ENCODE assay signal across 9 cellular contexts in the genomic region with DNA sequence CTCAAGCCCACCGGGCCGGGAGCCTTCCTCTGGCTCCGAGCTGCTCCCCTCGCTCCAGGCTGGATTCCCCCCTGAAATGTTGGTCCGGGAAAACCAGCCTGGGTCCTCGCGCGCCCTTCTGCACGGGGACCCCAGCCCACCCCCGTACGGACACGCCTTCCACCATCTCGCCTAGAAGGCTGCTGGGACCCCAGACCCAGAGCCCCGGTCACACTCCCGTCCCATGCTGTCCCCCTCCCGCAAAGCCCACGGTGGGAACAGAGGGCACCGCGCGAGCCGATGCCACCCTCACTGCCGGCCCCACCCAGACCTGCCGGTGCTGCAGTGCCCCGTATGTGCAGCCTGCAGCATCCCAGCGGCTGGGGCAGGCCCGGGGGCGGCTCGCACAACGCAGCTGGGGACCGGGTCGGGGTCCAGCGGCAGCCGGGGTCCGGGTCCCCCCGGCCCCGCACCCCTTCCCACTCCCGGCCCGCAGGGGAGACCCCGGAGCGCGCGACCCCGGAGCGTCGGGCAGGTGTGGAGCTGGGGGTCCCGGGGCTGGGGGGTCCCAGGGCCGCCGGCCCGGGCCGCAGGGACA. TPM values are rescaled to one million over a fixed set of nuclear protein-coding genes. Genes with fewer than 3 reads are reported as not detected.
DNase-seq lines count a peak whose midpoint lies in the region; ATAC-seq, FAIRE-seq and TF ChIP-seq lines count a peak whose summit lies in the region.
"Had no signal": no experiment of that assay in that cellular context is flagged by ENCODE, and none has a peak within 500 bp of the region (broad histone marks: within the 10 kb centered on the region; RNA-seq: fewer than 3 reads in every experiment).

No MANE protein-coding gene starts in this region.

- peaks cover 11 to 37% (median 18%) of the 10 kb centered on the region in 4 donors for H3K27me3 ChIP-seq in esophagus squamous epithelium
- peaks cover 0 to 17% (median 4%) of the 10 kb centered on the region in 4 donors for H3K27me3 ChIP-seq in pancreas

- peak; percentile 25 for DNase-seq in GM03348 (ENCODE audit: low spot score)
- DNase-seq in activated CD4-positive, alpha-beta T cell treated with anti-CD3 and anti-CD28 coated beads, Interleukin-2, amount 10 ng/mL, durations not matched to agents 7 days and 5 days = peak; percentile 50
- no peak for DNase-seq in esophagus squamous epithelium (lab: John Stamatoyannopoulos, UW)
- peak in 1 of 6 donors; percentile 77 for DNase-seq in pancreas
- no peak for DNase-seq in NCI-H128 (lab: John Stamatoyannopoulos, UW; ENCODE audit: unreplicated experiment)
- DNase-seq in dermis blood vessel endothelial cell = no peak
- no peak for DNase-seq in SW480 (ENCODE audit: low spot score)
- no peak for DNase-seq in MV-4-11 (lab: John Stamatoyannopoulos, UW)

- H3K36me3 ChIP-seq in esophagus squamous epithelium (peaks cover 0 to 6% (median 0%) of the 10 kb centered on the region in 3 donors), pancreas (no peaks in the 10 kb centered on the region)

- peaks cover 18 to 35% (median 20%) of the 10 kb centered on the region in 3 donors for H3K4me1 ChIP-seq in esophagus squamous epithelium
- peaks cover 0 to 10% (median 9%) of the 10 kb centered on the region in 3 donors for H3K4me1 ChIP-seq in pancreas

- peaks cover 60% of the 10 kb centered on the region for H3K4me1 Mint-ChIP-seq in activated CD4-positive, alpha-beta T cell treated with anti-CD3 and anti-CD28 coated beads, Interleukin-2, amount 10 ng/mL, durations not matched to agents 7 days and 5 days

- peak; percentile 36 to 69 (median 57) for ATAC-seq in pancreas

- CTCF ChIA-PET in activated CD4-positive, alpha-beta T cell treated with anti-CD3 and anti-CD28 coated beads, Interleukin-2, amount 10 ng/mL, durations not matched to agents 7 days and 5 days (lab: Charles Lee) = interaction anchor here (0.7 to 1.1 kb wide), 3 partner anchors 9 to 123 kb away, joined by 3 read pairs; no protein-coding TSS in a partner anchor

- TF ChIP-seq POLR2A in esophagus squamous epithelium (IDR thresholded peaks at IDR 0.05) = no peak

- peak overlapping the region; percentile 50 to 72 (median 66) for H3K27ac ChIP-seq in esophagus squamous epithelium
- H3K27ac ChIP-seq in pancreas = no peak overlapping the region

- H3K9me3 ChIP-seq in esophagus squamous epithelium = no peaks in the 10 kb centered on the region
- no peaks in the 10 kb centered on the region for H3K9me3 ChIP-seq in pancreas

- H3K4me3 ChIP-seq in esophagus squamous epithelium (peak overlapping the region; percentile 34 to 65 (median 52)), pancreas (peak overlapping the region in 3 of 4 donors; percentile 14 to 39 (median 24))

- H3K27ac Mint-ChIP-seq in activated CD4-positive, alpha-beta T cell treated with anti-CD3 and anti-CD28 coated beads, Interleukin-2, amount 10 ng/mL, durations not matched to agents 7 days and 5 days = peak overlapping the region; percentile 93

- H3K4me3 Mint-ChIP-seq in activated CD4-positive, alpha-beta T cell treated with anti-CD3 and anti-CD28 coated beads, Interleukin-2, amount 10 ng/mL, durations not matched to agents 7 days and 5 days = peak overlapping the region; percentile 79

- H3K9me3 Mint-ChIP-seq in activated CD4-positive, alpha-beta T cell treated with anti-CD3 and anti-CD28 coated beads, Interleukin-2, amount 10 ng/mL, durations not matched to agents 7 days and 5 days = no peaks in the 10 kb centered on the region

- FAIRE-seq in pancreas (lab: Jason Lieb, UNC) = no peak
- FAIRE-seq: GM18507 had no signal

- POLR2A ChIA-PET in activated CD4-positive, alpha-beta T cell treated with anti-CD3 and anti-CD28 coated beads, Interleukin-2, amount 10 ng/mL, durations not matched to agents 7 days and 5 days (lab: Charles Lee) = no interaction called here

- no peaks in the 10 kb centered on the region for H3K27me3 Mint-ChIP-seq in activated CD4-positive, alpha-beta T cell treated with anti-CD3 and anti-CD28 coated beads, Interleukin-2, amount 10 ng/mL, durations not matched to agents 7 days and 5 days

- intact Hi-C loops in esophagus squamous epithelium (cut with DNase I) (no loop called here), pancreas (cut with DNase I) (no loop called here)

- peaks cover 50% of the 10 kb centered on the region for H3K36me3 Mint-ChIP-seq in activated CD4-positive, alpha-beta T cell treated with anti-CD3 and anti-CD28 coated beads, Interleukin-2, amount 10 ng/mL, durations not matched to agents 7 days and 5 days (ENCODE audit: low read depth)

- TF ChIP-seq CTCF in esophagus squamous epithelium (IDR thresholded peaks at IDR 0.05) (no peak), pancreas (IDR thresholded peaks at IDR 0.05) (no peak)

- WGBS in esophagus squamous epithelium, 2 donors = no CpG with 5 or more reads among the region's 50 CpGs
- 4% methylated on average over 35 to 50 of the region's 50 CpGs for WGBS in pancreas, 2 donors

RNA-seq across cellular contexts. Expression of a gene that starts 0.9 kb away (rescaled TPM):
- total RNA-seq in activated CD4-positive, alpha-beta T cell treated with anti-CD3 and anti-CD28 coated beads, Interleukin-2, amount 10 ng/mL, durations not matched to agents 7 days and 5 days = 100 to 1,000 TPM; 423 to 424 TPM
- total RNA-seq in esophagus squamous epithelium (1 to 10 TPM; 2.6 to 8.1 (median 5.0) TPM), pancreas (1 to 10 TPM in 4 of 6 donors, under 1 TPM in 2; 0.59 to 2.1 (median 1.2) TPM), dermis blood vessel endothelial cell (3.5 and 6.6 TPM in 2 replicates)
- 1 to 10 TPM; 1.8 to 2.0 TPM for polyA plus RNA-seq in pancreas

Comparison
In these comparisons a context has a peak if more than half of its experiments do, and no peak if none do; other contexts are left out.
1. DNase-seq: peak in GM03348 (single experiment) and activated CD4-positive, alpha-beta T cell treated with anti-CD3 and anti-CD28 coated beads, Interleukin-2, amount 10 ng/mL, durations not matched to agents 7 days and 5 days (single experiment); none in esophagus squamous epithelium (single experiment), NCI-H128 (single experiment), dermis blood vessel endothelial cell (single experiment), SW480 (single experiment) and MV-4-11 (single experiment).
2. H3K27ac ChIP-seq: peak in esophagus squamous epithelium (4 of 4); none in pancreas (0 of 4).
3. RNA of a gene that starts 0.9 kb away (total RNA-seq): 423 to 424 TPM in activated CD4-positive, alpha-beta T cell treated with anti-CD3 and anti-CD28 coated beads, Interleukin-2, amount 10 ng/mL, durations not matched to agents 7 days and 5 days; 3.5 to 6.6 TPM in dermis blood vessel endothelial cell, 2.6 to 8.1 TPM in esophagus squamous epithelium and 0.59 to 2.1 TPM in pancreas; every median in the first group is over 10 times any median in the second.